Comparison of ENCODE assay signal across 8 cellular contexts in the genomic region with DNA sequence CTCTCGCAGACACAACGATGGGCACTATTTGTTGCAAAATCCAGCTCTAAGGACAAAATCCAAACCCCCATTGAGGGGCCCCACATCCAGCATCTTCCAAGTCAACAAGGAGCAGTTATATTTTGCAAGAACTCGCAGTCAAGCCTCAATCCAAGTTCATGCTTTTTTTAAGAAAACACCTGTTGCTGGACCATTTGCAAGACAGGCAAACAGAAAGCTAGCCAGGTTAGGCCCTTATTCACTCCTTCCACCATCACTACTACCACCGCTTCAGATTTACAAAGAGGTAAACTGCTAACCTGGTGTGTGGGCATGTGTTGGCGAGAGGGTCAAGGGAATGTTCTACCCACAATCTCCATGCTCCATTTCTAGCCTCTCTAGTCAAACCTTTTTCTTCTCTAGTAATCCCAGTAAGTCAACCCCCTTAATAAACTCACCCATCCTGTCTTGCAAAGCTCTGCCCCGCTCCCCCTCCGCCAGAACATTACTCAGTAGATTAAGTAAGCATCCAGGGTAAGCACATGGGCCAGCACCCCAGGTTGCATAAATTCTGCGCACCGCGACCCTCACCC. TPM values are rescaled to one million over a fixed set of nuclear protein-coding genes. Genes with fewer than 3 reads are reported as not detected.
A peak's percentile ranks its signal among the peaks of the same experiment; 100 is the strongest.
DNase-seq lines count a peak whose midpoint lies in the region; ATAC-seq and TF ChIP-seq lines count a peak whose summit lies in the region.

No MANE protein-coding gene starts in this region.

- no peaks in the 10 kb centered on the region for H3K27me3 ChIP-seq in testis

- H3K36me3 ChIP-seq in testis (ENCODE audit: low read depth, missing control alignments) = no peaks in the 10 kb centered on the region

- TF ChIP-seq CTCF in testis (IDR thresholded peaks at IDR 0.05) = no peak

- no peak for DNase-seq in activated CD4-positive, alpha-beta T cell treated with anti-CD3 and anti-CD28 coated beads, Interleukin-2, amount 10 ng/mL, durations not matched to agents 7 days and 5 days
- no peak for DNase-seq in activated CD4-positive, alpha-beta T cell treated with anti-CD3 and anti-CD28 coated beads, Interleukin-2, amount 50 U/mL, for 1 hour
- DNase-seq in activated T-helper 2 cell treated with anti-CD3 and anti-CD28 coated beads, Interferon-gamma antibody, Interleukin-2, Interleukin-4, amounts not matched to agents 10 μg/mL and 5 μg/mL and 100 μg/mL, durations not matched to agents 14 hours and 24 hours and 36 hours (ENCODE audit: low spot score) = no peak
- peak in 2 of 3 donors; percentile 1 for DNase-seq in immature natural killer cell
- no peak for DNase-seq in testis
- DNase-seq in NCI-H345 treated with DMSO at 0.1 percent for 48 hours (lab: John Stamatoyannopoulos, UW; ENCODE audit: unreplicated experiment) = no peak
- no peak for DNase-seq in epidermal melanocyte (ENCODE audit: insufficient read length, low spot score)

- ATAC-seq in HG03571 (IDR thresholded peaks at IDR 0.05; ENCODE audit: unreplicated experiment) = no peak

- H3K9me3 Mint-ChIP-seq in activated CD4-positive, alpha-beta T cell treated with anti-CD3 and anti-CD28 coated beads, Interleukin-2, amount 10 ng/mL, durations not matched to agents 7 days and 5 days = no peaks in the 10 kb centered on the region
- no peaks in the 10 kb centered on the region for H3K9me3 Mint-ChIP-seq in activated T-helper 2 cell treated with anti-CD3 and anti-CD28 coated beads, Interferon-gamma antibody, Interleukin-2, Interleukin-4, amounts not matched to agents 10 μg/mL and 5 μg/mL and 100 μg/mL, durations not matched to agents 14 hours and 24 hours and 36 hours
- no peaks in the 10 kb centered on the region for H3K9me3 Mint-ChIP-seq in immature natural killer cell

- 20 to 32% methylated on average over 10 of the region's 10 CpGs for WGBS in testis, 2 donors

- peaks cover 32% of the 10 kb centered on the region for H3K4me1 Mint-ChIP-seq in activated CD4-positive, alpha-beta T cell treated with anti-CD3 and anti-CD28 coated beads, Interleukin-2, amount 10 ng/mL, durations not matched to agents 7 days and 5 days
- H3K4me1 Mint-ChIP-seq in activated T-helper 2 cell treated with anti-CD3 and anti-CD28 coated beads, Interferon-gamma antibody, Interleukin-2, Interleukin-4, amounts not matched to agents 10 μg/mL and 5 μg/mL and 100 μg/mL, durations not matched to agents 14 hours and 24 hours and 36 hours (ENCODE audit: low read depth) = peaks cover 21% of the 10 kb centered on the region
- peaks cover 23 to 46% of the 10 kb centered on the region in 2 donors for H3K4me1 Mint-ChIP-seq in immature natural killer cell

- H3K27ac ChIP-seq in testis = peak overlapping the region; percentile 55 to 81

- TF ChIP-seq POLR2A in testis (IDR thresholded peaks at IDR 0.05) = no peak

- peak overlapping the region; percentile 89 for H3K4me3 Mint-ChIP-seq in activated CD4-positive, alpha-beta T cell treated with anti-CD3 and anti-CD28 coated beads, Interleukin-2, amount 10 ng/mL, durations not matched to agents 7 days and 5 days
- peak overlapping the region; percentile 84 for H3K4me3 Mint-ChIP-seq in activated T-helper 2 cell treated with anti-CD3 and anti-CD28 coated beads, Interferon-gamma antibody, Interleukin-2, Interleukin-4, amounts not matched to agents 10 μg/mL and 5 μg/mL and 100 μg/mL, durations not matched to agents 14 hours and 24 hours and 36 hours (ENCODE audit: low read depth)
- H3K4me3 Mint-ChIP-seq in immature natural killer cell = peak overlapping the region; percentile 80 to 88 (median 88)

- intact Hi-C loops in activated T-helper 2 cell treated with anti-CD3 and anti-CD28 coated beads, Interferon-gamma antibody, Interleukin-2, Interleukin-4, amounts not matched to agents 10 μg/mL and 5 μg/mL and 100 μg/mL, durations not matched to agents 14 hours and 24 hours and 36 hours (cut with micrococcal nuclease) = no loop called here
- intact Hi-C loops in testis (cut with DNase I; ENCODE audit: low total_unique reads) = no loop called here

- H3K4me1 ChIP-seq in testis = peaks cover 12% of the 10 kb centered on the region

- H3K9me3 ChIP-seq in testis = no peaks in the 10 kb centered on the region

- peak overlapping the region; percentile 74 for H3K27ac Mint-ChIP-seq in activated CD4-positive, alpha-beta T cell treated with anti-CD3 and anti-CD28 coated beads, Interleukin-2, amount 10 ng/mL, durations not matched to agents 7 days and 5 days
- peak overlapping the region; percentile 73 for H3K27ac Mint-ChIP-seq in activated T-helper 2 cell treated with anti-CD3 and anti-CD28 coated beads, Interferon-gamma antibody, Interleukin-2, Interleukin-4, amounts not matched to agents 10 μg/mL and 5 μg/mL and 100 μg/mL, durations not matched to agents 14 hours and 24 hours and 36 hours
- H3K27ac Mint-ChIP-seq in immature natural killer cell = peak overlapping the region; percentile 54 to 89 (median 80)

- CTCF ChIA-PET in activated CD4-positive, alpha-beta T cell treated with anti-CD3 and anti-CD28 coated beads, Interleukin-2, amount 10 ng/mL, durations not matched to agents 7 days and 5 days (lab: Charles Lee) = interaction anchor here (0.6 to 1.1 kb wide), 2 partner anchors 39 to 376 kb away, joined by 3 read pairs; no protein-coding TSS in a partner anchor

- peaks cover 2% of the 10 kb centered on the region for H3K36me3 Mint-ChIP-seq in activated CD4-positive, alpha-beta T cell treated with anti-CD3 and anti-CD28 coated beads, Interleukin-2, amount 10 ng/mL, durations not matched to agents 7 days and 5 days (ENCODE audit: low read depth)
- H3K36me3 Mint-ChIP-seq in activated T-helper 2 cell treated with anti-CD3 and anti-CD28 coated beads, Interferon-gamma antibody, Interleukin-2, Interleukin-4, amounts not matched to agents 10 μg/mL and 5 μg/mL and 100 μg/mL, durations not matched to agents 14 hours and 24 hours and 36 hours (ENCODE audit: low read depth) = no peaks in the 10 kb centered on the region
- no peaks in the 10 kb centered on the region for H3K36me3 Mint-ChIP-seq in immature natural killer cell

- POLR2A ChIA-PET in activated CD4-positive, alpha-beta T cell treated with anti-CD3 and anti-CD28 coated beads, Interleukin-2, amount 10 ng/mL, durations not matched to agents 7 days and 5 days (lab: Charles Lee) = no interaction called here

- no peaks in the 10 kb centered on the region for H3K27me3 Mint-ChIP-seq in activated CD4-positive, alpha-beta T cell treated with anti-CD3 and anti-CD28 coated beads, Interleukin-2, amount 10 ng/mL, durations not matched to agents 7 days and 5 days
- H3K27me3 Mint-ChIP-seq in activated T-helper 2 cell treated with anti-CD3 and anti-CD28 coated beads, Interferon-gamma antibody, Interleukin-2, Interleukin-4, amounts not matched to agents 10 μg/mL and 5 μg/mL and 100 μg/mL, durations not matched to agents 14 hours and 24 hours and 36 hours (ENCODE audit: low read depth) = no peaks in the 10 kb centered on the region
- H3K27me3 Mint-ChIP-seq in immature natural killer cell (ENCODE audit: low read depth in 3 of 3) = peaks cover 3 to 5% (median 4%) of the 10 kb centered on the region in 3 donors

- H3K4me3 ChIP-seq in testis = peak overlapping the region; percentile 93 to 99

RNA-seq across cellular contexts. Expression of a gene that starts 0.7 kb away (rescaled TPM):
- total RNA-seq in activated CD4-positive, alpha-beta T cell treated with anti-CD3 and anti-CD28 coated beads, Interleukin-2, amount 10 ng/mL, durations not matched to agents 7 days and 5 days = 10 to 100 TPM; 27.8 to 29.2 TPM
- total RNA-seq in activated T-helper 2 cell treated with anti-CD3 and anti-CD28 coated beads, Interferon-gamma antibody, Interleukin-2, Interleukin-4, amounts not matched to agents 10 μg/mL and 5 μg/mL and 100 μg/mL, durations not matched to agents 14 hours and 24 hours and 36 hours = 40.6 and 43.5 TPM in 2 replicates
- polyA plus RNA-seq in immature natural killer cell = 10 to 100 TPM; 46.6 to 93.3 (median 53.1) TPM
- total RNA-seq in testis = 100 to 1,000 TPM; 104 to 109 TPM
- polyA plus RNA-seq in testis (ENCODE audit: insufficient read depth, low read depth, low replicate concordance) = 140 TPM

RNA-seq across cellular contexts. Expression of a gene that starts 50.7 kb away (rescaled TPM):
- 10 to 100 TPM; 82.9 to 88.4 TPM for total RNA-seq in activated CD4-positive, alpha-beta T cell treated with anti-CD3 and anti-CD28 coated beads, Interleukin-2, amount 10 ng/mL, durations not matched to agents 7 days and 5 days
- total RNA-seq in activated T-helper 2 cell treated with anti-CD3 and anti-CD28 coated beads, Interferon-gamma antibody, Interleukin-2, Interleukin-4, amounts not matched to agents 10 μg/mL and 5 μg/mL and 100 μg/mL, durations not matched to agents 14 hours and 24 hours and 36 hours = 88.0 and 89.5 TPM in 2 replicates
- polyA plus RNA-seq in immature natural killer cell (100 to 1,000 TPM in 1 of 3 donors, 10 to 100 TPM in 2; 69.4 to 107 (median 83.2) TPM), testis (ENCODE audit: insufficient read depth, low read depth, low replicate concordance) (99.3 TPM)
- total RNA-seq in testis = 100 to 1,000 TPM; 126 to 148 TPM

Comparison
In these comparisons a context has a peak if more than half of its experiments do, and no peak if none do; other contexts are left out.
1. DNase-seq: peak in immature natural killer cell (2 of 3); none in activated CD4-positive, alpha-beta T cell treated with anti-CD3 and anti-CD28 coated beads, Interleukin-2, amount 10 ng/mL, durations not matched to agents 7 days and 5 days (single experiment), activated CD4-positive, alpha-beta T cell treated with anti-CD3 and anti-CD28 coated beads, Interleukin-2, amount 50 U/mL, for 1 hour (single experiment), activated T-helper 2 cell treated with anti-CD3 and anti-CD28 coated beads, Interferon-gamma antibody, Interleukin-2, Interleukin-4, amounts not matched to agents 10 μg/mL and 5 μg/mL and 100 μg/mL, durations not matched to agents 14 hours and 24 hours and 36 hours (single experiment), testis (single experiment), NCI-H345 treated with DMSO at 0.1 percent for 48 hours (single experiment) and epidermal melanocyte (single experiment).
2. Peak in every context shown above with its lines, with median percentiles within 50 percentile points of each other: H3K27ac Mint-ChIP-seq and H3K4me3 Mint-ChIP-seq.